Comparison of ENCODE assay signal across 3 cellular contexts in genomic region chr15:75045332-75046015, GRCh38.
TF ChIP-seq lines count a peak whose summit lies in the region.

No MANE protein-coding gene starts in this region.

TF ChIP-seq in HEK293, 187 proteins besides CTCF, POLR2A, EP300 and RAD21:
- TF ChIP-seq ZNF121 (tag by site-specific recombination; IDR thresholded peaks at IDR 0.05): peak; percentile 71; the same call in 1 of the 2 replicates
- no peak for TF ChIP-seq ZNF654 (tag by site-specific recombination; IDR thresholded peaks at IDR 0.05; ENCODE audit: low read depth)

TF ChIP-seq in GM12878, 131 proteins besides CTCF, POLR2A, EP300 and RAD21:
- no peak for TF ChIP-seq SIX5 (IDR thresholded peaks at IDR 0.05; ENCODE audit: low read depth, low read length, severe bottlenecking)
- TF ChIP-seq IKZF2 (IDR thresholded peaks at IDR 0.05): 0 out of 4 replicates have a peak, but pooled peaks have one; percentile 11 to 42
- no peak for TF ChIP-seq HDGF (IDR thresholded peaks at IDR 0.05)
- TF ChIP-seq SKIL (IDR thresholded peaks at IDR 0.05; ENCODE audit: low read depth, poor library complexity, severe bottlenecking): peak; percentile 18
- 0 out of 2 replicates have a peak, but pooled peaks have one; percentile 60 for TF ChIP-seq SMAD5 (IDR thresholded peaks at IDR 0.05; ENCODE audit: low read depth)
- TF ChIP-seq EED (IDR thresholded peaks at IDR 0.05; ENCODE audit: low read depth): peak; percentile 67
- 0 out of 2 replicates have a peak, but pooled peaks have one; percentile 21 for TF ChIP-seq MTA2 (IDR thresholded peaks at IDR 0.05; ENCODE audit: low read depth)
- peak; percentile 45; the same call in 1 of the 2 replicates for TF ChIP-seq ZBED1 (IDR thresholded peaks at IDR 0.05; ENCODE audit: borderline replicate concordance)
- peak; percentile 14; the same call in 1 of the 2 replicates for TF ChIP-seq CREM (IDR thresholded peaks at IDR 0.05; ENCODE audit: low read depth)
- TF ChIP-seq CBFB (IDR thresholded peaks at IDR 0.05; ENCODE audit: low read depth): peak; percentile 53; the same call in 1 of the 2 replicates
- TF ChIP-seq FOXK2 (IDR thresholded peaks at IDR 0.05): no peak
TF ChIP-seq in GM12878: peak in this region for 8.

TF ChIP-seq in SK-N-SH treated with all-trans-retinoic acid at 6 μM for 48 hours, 23 proteins besides CTCF, POLR2A, EP300 and RAD21:
- TF ChIP-seq ZNF565 (CRISPR knock-in tag; conservative IDR thresholded peaks at IDR 0.05; ENCODE audit: low read depth): no peak
- TF ChIP-seq TOX (CRISPR knock-in tag; IDR thresholded peaks at IDR 0.05; ENCODE audit: borderline replicate concordance): no peak
- TF ChIP-seq ZFP30 (CRISPR knock-in tag; IDR thresholded peaks at IDR 0.05): no peak
- TF ChIP-seq, protein P1, sequence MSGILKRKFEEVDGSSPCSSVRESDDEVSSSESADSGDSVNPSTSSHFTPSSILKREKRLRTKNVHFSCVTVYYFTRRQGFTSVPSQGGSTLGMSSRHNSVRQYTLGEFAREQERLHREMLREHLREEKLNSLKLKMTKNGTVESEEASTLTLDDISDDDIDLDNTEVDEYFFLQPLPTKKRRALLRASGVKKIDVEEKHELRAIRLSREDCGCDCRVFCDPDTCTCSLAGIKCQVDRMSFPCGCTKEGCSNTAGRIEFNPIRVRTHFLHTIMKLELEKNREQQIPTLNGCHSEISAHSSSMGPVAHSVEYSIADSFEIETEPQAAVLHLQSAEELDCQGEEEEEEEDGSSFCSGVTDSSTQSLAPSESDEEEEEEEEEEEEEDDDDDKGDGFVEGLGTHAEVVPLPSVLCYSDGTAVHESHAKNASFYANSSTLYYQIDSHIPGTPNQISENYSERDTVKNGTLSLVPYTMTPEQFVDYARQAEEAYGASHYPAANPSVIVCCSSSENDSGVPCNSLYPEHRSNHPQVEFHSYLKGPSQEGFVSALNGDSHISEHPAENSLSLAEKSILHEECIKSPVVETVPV (CRISPR knock-in tag; IDR thresholded peaks at IDR 0.05): no peak
- TF ChIP-seq, protein P2, sequence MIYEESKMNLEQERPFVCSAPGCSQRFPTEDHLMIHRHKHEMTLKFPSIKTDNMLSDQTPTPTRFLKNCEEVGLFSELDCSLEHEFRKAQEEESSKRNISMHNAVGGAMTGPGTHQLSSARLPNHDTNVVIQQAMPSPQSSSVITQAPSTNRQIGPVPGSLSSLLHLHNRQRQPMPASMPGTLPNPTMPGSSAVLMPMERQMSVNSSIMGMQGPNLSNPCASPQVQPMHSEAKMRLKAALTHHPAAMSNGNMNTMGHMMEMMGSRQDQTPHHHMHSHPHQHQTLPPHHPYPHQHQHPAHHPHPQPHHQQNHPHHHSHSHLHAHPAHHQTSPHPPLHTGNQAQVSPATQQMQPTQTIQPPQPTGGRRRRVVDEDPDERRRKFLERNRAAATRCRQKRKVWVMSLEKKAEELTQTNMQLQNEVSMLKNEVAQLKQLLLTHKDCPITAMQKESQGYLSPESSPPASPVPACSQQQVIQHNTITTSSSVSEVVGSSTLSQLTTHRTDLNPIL (CRISPR knock-in tag; IDR thresholded peaks at IDR 0.05; ENCODE audit: low read depth): no peak
- TF ChIP-seq ZFP3 (CRISPR knock-in tag; IDR thresholded peaks at IDR 0.05): no peak
- no peak for TF ChIP-seq PATZ1 (CRISPR knock-in tag; IDR thresholded peaks at IDR 0.05; ENCODE audit: borderline replicate concordance)
- no peak for TF ChIP-seq PPARA (CRISPR knock-in tag; IDR thresholded peaks at IDR 0.05; ENCODE audit: borderline replicate concordance)
- no peak for TF ChIP-seq ESRRG (CRISPR knock-in tag; IDR thresholded peaks at IDR 0.05)
- no peak for TF ChIP-seq TCF4 (CRISPR knock-in tag; IDR thresholded peaks at IDR 0.05; ENCODE audit: borderline replicate concordance)
- no peak for TF ChIP-seq ZNF8 (CRISPR knock-in tag; IDR thresholded peaks at IDR 0.05)
- TF ChIP-seq ARNTL (CRISPR knock-in tag; IDR thresholded peaks at IDR 0.05; ENCODE audit: borderline replicate concordance, low read depth): no peak
- no peak for TF ChIP-seq ISL1 (CRISPR knock-in tag; IDR thresholded peaks at IDR 0.05)
- TF ChIP-seq, protein P3, sequence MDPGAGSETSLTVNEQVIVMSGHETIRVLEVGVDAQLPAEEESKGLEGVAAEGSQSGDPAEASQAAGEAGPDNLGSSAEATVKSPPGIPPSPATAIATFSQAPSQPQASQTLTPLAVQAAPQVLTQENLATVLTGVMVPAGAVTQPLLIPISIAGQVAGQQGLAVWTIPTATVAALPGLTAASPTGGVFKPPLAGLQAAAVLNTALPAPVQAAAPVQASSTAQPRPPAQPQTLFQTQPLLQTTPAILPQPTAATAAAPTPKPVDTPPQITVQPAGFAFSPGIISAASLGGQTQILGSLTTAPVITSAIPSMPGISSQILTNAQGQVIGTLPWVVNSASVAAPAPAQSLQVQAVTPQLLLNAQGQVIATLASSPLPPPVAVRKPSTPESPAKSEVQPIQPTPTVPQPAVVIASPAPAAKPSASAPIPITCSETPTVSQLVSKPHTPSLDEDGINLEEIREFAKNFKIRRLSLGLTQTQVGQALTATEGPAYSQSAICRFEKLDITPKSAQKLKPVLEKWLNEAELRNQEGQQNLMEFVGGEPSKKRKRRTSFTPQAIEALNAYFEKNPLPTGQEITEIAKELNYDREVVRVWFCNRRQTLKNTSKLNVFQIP (CRISPR knock-in tag; IDR thresholded peaks at IDR 0.05; ENCODE audit: borderline replicate concordance, low read depth): no peak
- TF ChIP-seq SNAI2 (CRISPR knock-in tag; IDR thresholded peaks at IDR 0.05): no peak
- no peak for TF ChIP-seq ZNF70 (CRISPR knock-in tag; IDR thresholded peaks at IDR 0.05)
- no peak for TF ChIP-seq ZC3H10 (CRISPR knock-in tag; IDR thresholded peaks at IDR 0.05)
